ENCODE assay signal across 8 cellular contexts in genomic region chr1:32893198-32894018, GRCh38. TPM values are rescaled to one million over a fixed set of nuclear protein-coding genes. Genes with fewer than 3 reads are reported as not detected.
DNase-seq lines count a peak whose midpoint lies in the region; ATAC-seq and TF ChIP-seq lines count a peak whose summit lies in the region.

No MANE protein-coding gene starts in this region.

- H3K36me3 ChIP-seq in neural cell (ENCODE audit: insufficient read depth, low read length): no peaks in the 10 kb centered on the region

- H3K4me2 ChIP-seq in neural cell (ENCODE audit: low read length): no peak overlapping the region

- peak; percentile 72 for TF ChIP-seq CTCF in VCaP (conservative IDR thresholded peaks at IDR 0.05)
- TF ChIP-seq CTCF in fibroblast of the aortic adventitia (IDR thresholded peaks at IDR 0.05; ENCODE audit: insufficient read depth, low read length): no peak
- peak; percentile 35 for TF ChIP-seq CTCF in neural cell (IDR thresholded peaks at IDR 0.05; ENCODE audit: poor library complexity, severe bottlenecking)

- intact Hi-C loops in activated naive CD4-positive, alpha-beta T cell treated with anti-CD3 and anti-CD28 coated beads for 36 hours (cut with micrococcal nuclease): no loop called here

- H3K4me1 Mint-ChIP-seq in activated naive CD4-positive, alpha-beta T cell treated with anti-CD3 and anti-CD28 coated beads for 36 hours (ENCODE audit: low read depth): peaks cover 7% of the 10 kb centered on the region

- no peak for TF ChIP-seq EP300 in neural cell (conservative IDR thresholded peaks at IDR 0.05; ENCODE audit: poor library complexity, severe bottlenecking)

- H3K27me3 ChIP-seq in neural cell (ENCODE audit: insufficient read depth, low read depth, low read length): peaks cover 10% of the 10 kb centered on the region

- H3K9me3 ChIP-seq in neural cell (ENCODE audit: low read length): no peaks in the 10 kb centered on the region

- no peaks in the 10 kb centered on the region for H3K79me2 ChIP-seq in neural cell (replicated peaks; ENCODE audit: insufficient read depth, low read length)

- no peaks in the 10 kb centered on the region for H3F3A ChIP-seq in neural cell (ENCODE audit: insufficient read depth, low read length, poor library complexity, severe bottlenecking)

- CTCF ChIA-PET in activated naive CD4-positive, alpha-beta T cell treated with anti-CD3 and anti-CD28 coated beads for 36 hours (lab: Charles Lee): interaction anchor here (0.9 to 1.9 kb wide), 8 partner anchors 9 to 491 kb away, joined by 3 to 10 read pairs (median 3); no protein-coding TSS in a partner anchor

- peak; percentile 23 for DNase-seq in activated naive CD4-positive, alpha-beta T cell treated with anti-CD3 and anti-CD28 coated beads for 36 hours
- DNase-seq in activated naive CD4-positive, alpha-beta T cell (lab: John Stamatoyannopoulos, UW): no peak
- no peak for DNase-seq in fibroblast of the aortic adventitia (ENCODE audit: low read depth)
- DNase-seq in D341Med (ENCODE audit: low spot score): no peak
- no peak for DNase-seq in stimulated activated CD4-positive, alpha-beta T cell treated with anti-CD3 and anti-CD28 coated beads, Interleukin-12 subunit alpha, Interleukin-12 subunit beta, amount 100 ng/mL, for 4 hours

- H3K4me3 Mint-ChIP-seq in activated naive CD4-positive, alpha-beta T cell treated with anti-CD3 and anti-CD28 coated beads for 36 hours: peak overlapping the region; percentile 48

- H3K9me3 Mint-ChIP-seq in activated naive CD4-positive, alpha-beta T cell treated with anti-CD3 and anti-CD28 coated beads for 36 hours: no peaks in the 10 kb centered on the region

- H3K27me3 Mint-ChIP-seq in activated naive CD4-positive, alpha-beta T cell treated with anti-CD3 and anti-CD28 coated beads for 36 hours (ENCODE audit: low read depth): peaks cover 45% of the 10 kb centered on the region

- no peak overlapping the region for H3K27ac Mint-ChIP-seq in activated naive CD4-positive, alpha-beta T cell treated with anti-CD3 and anti-CD28 coated beads for 36 hours

- H4K20me1 ChIP-seq in neural cell (ENCODE audit: insufficient read depth): no peaks in the 10 kb centered on the region

- H2AFZ ChIP-seq in neural cell (ENCODE audit: low read depth, low read length): no peak overlapping the region

- ATAC-seq in GM21528 (IDR thresholded peaks at IDR 0.05; ENCODE audit: low FRiP score, unreplicated experiment): no peak

- no peaks in the 10 kb centered on the region for H3K9me2 ChIP-seq in neural cell (ENCODE audit: insufficient read depth, low read length)

- H3K4me3 ChIP-seq in fibroblast of the aortic adventitia (ENCODE audit: low read depth, low read length) (peak overlapping the region; percentile 50), neural cell (ENCODE audit: low read length) (peak overlapping the region; percentile 56)

- H3K9ac ChIP-seq in neural cell (ENCODE audit: low read length): no peak overlapping the region

- no peaks in the 10 kb centered on the region for H3K36me3 Mint-ChIP-seq in activated naive CD4-positive, alpha-beta T cell treated with anti-CD3 and anti-CD28 coated beads for 36 hours (ENCODE audit: low read depth)

- H3K27ac ChIP-seq in VCaP (peak overlapping the region; percentile 67), neural cell (ENCODE audit: low read length) (no peak overlapping the region)

- TF ChIP-seq RAD21 in neural cell (conservative IDR thresholded peaks at IDR 0.05): no peak

TF ChIP-seq in neural cell, 6 proteins besides CTCF, POLR2A, EP300 and RAD21:
- TF ChIP-seq SMC3 (conservative IDR thresholded peaks at IDR 0.05; ENCODE audit: poor library complexity) (no peak), EZH2 (IDR thresholded peaks at IDR 0.05; ENCODE audit: borderline replicate concordance, insufficient read depth, low read length, poor library complexity, severe bottlenecking) (no peak), TAF1 (IDR thresholded peaks at IDR 0.05; ENCODE audit: low read depth) (no peak), REST (IDR thresholded peaks at IDR 0.05; ENCODE audit: borderline replicate concordance) (no peak), MXI1 (conservative IDR thresholded peaks at IDR 0.05; ENCODE audit: poor library complexity, severe bottlenecking) (no peak), POLR2AphosphoS5 (IDR thresholded peaks at IDR 0.05) (no peak)
TF ChIP-seq in neural cell: peak in this region for 0.

RNA-seq across cellular contexts. Expression of gene HPCA, which starts 7.1 kb away (rescaled TPM):
- not detected for total RNA-seq in activated naive CD4-positive, alpha-beta T cell treated with anti-CD3 and anti-CD28 coated beads for 36 hours
- total RNA-seq in fibroblast of the aortic adventitia (ENCODE audit: low replicate concordance): 0.49 TPM in 1 of 2 replicates, not detected in the other
- 1.9 TPM in 1 of 2 replicates, not detected in the other for polyA plus RNA-seq in neural cell
- 1.2 TPM in 1 of 2 replicates, not detected in the other for polyA minus RNA-seq in neural cell

RNA-seq across cellular contexts. Expression of gene TMEM54, which starts 7.8 kb away (rescaled TPM):
- total RNA-seq in activated naive CD4-positive, alpha-beta T cell treated with anti-CD3 and anti-CD28 coated beads for 36 hours: 1 to 10 TPM in 1 of 2 experiments, under 1 TPM in 1; 0.84 to 1.0 TPM
- 33.1 and 38.4 TPM in 2 replicates for total RNA-seq in fibroblast of the aortic adventitia (ENCODE audit: low replicate concordance)
- polyA plus RNA-seq in neural cell: 2.1 TPM in 1 of 2 replicates, not detected in the other
- not detected in 2 replicates for polyA minus RNA-seq in neural cell

RNA-seq across cellular contexts. Expression of gene FNDC5, which starts 22.7 kb away (rescaled TPM):
- not detected for total RNA-seq in activated naive CD4-positive, alpha-beta T cell treated with anti-CD3 and anti-CD28 coated beads for 36 hours
- 0.41 and 0.99 TPM in 2 replicates for total RNA-seq in fibroblast of the aortic adventitia (ENCODE audit: low replicate concordance)
- polyA plus RNA-seq in neural cell: 20.5 and 21.6 TPM in 2 replicates
- polyA minus RNA-seq in neural cell: 18.5 and 20.8 TPM in 2 replicates

Comparison
In these comparisons a context has a peak if more than half of its experiments do, and no peak if none do; other contexts are left out.
1. RNA of gene TMEM54, which starts 7.8 kb away (total RNA-seq): 33.1 to 38.4 TPM in fibroblast of the aortic adventitia; 0.84 to 1.0 TPM in activated naive CD4-positive, alpha-beta T cell treated with anti-CD3 and anti-CD28 coated beads for 36 hours; every median in the first group is over 10 times any median in the second.